Comparison of ENCODE assay signal across 8 cellular contexts in the genomic region with DNA sequence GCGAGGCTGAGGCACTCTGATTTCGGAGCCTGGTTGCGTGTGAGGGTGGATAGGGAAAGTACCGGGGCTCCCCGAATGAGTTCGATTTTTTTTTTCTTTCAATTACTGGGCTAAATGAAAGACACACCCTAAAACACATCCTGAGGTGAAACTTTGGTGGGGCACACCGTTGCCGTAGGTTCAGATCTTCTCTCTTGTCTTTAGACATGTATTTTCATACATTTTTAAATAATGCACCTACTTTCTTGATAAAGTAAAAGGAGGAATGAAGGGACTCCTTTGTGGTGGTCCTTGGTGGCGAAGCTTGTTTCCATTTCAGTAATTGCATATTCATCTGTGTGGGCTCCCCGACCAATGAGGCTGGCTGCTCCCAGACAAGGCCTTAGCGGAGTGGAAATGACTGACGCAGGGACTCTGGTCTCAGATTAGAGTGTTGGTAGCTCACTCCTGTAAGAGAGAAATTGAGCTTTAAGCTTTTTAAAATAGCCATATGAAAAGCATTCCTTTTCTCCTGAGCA. TPM values are rescaled to one million over a fixed set of nuclear protein-coding genes. Genes with fewer than 3 reads are reported as not detected.
DNase-seq lines count a peak whose midpoint lies in the region; ATAC-seq and TF ChIP-seq lines count a peak whose summit lies in the region.

No MANE protein-coding gene starts in this region.

- WGBS in body of pancreas, 2 donors, result 0 to 3% methylated on average over 11 to 12 of the region's 12 CpGs
- 3% methylated on average over 12 of the region's 12 CpGs for whole genome bisulfite sequencing in right lobe of liver (ENCODE audit: insufficient coverage, low coverage, low lambda C conversion rate, missing lambda C conversion rate)

- intact Hi-C loops in body of pancreas (cut with DNase I), result no loop called here
- intact Hi-C loops in right lobe of liver (cut with DNase I), result no loop called here

- TF ChIP-seq CTCF in body of pancreas (IDR thresholded peaks at IDR 0.05) (no peak), right lobe of liver (IDR thresholded peaks at IDR 0.05) (peak in 1 of 4 donors; percentile 1)

- H3K27ac Mint-ChIP-seq in T-helper 1 cell treated with Interleukin-12 subunit alpha and Interleukin-12 subunit beta and Interleukin-4 antibody, amounts not matched to agents 30 μg/mL and 1 μg/mL, for 36 hours, result peak overlapping the region; percentile 94

- peak overlapping the region; percentile 73 to 97 (median 93) for H3K27ac ChIP-seq in body of pancreas
- H3K27ac ChIP-seq in right lobe of liver, result peak overlapping the region; percentile 89 to 97 (median 93)

- peaks cover 6% of the 10 kb centered on the region for H3K36me3 Mint-ChIP-seq in T-helper 1 cell treated with Interleukin-12 subunit alpha and Interleukin-12 subunit beta and Interleukin-4 antibody, amounts not matched to agents 30 μg/mL and 1 μg/mL, for 36 hours (ENCODE audit: low read depth)

- peak; percentile 16 for DNase-seq in Ammon's horn (ENCODE audit: low spot score)
- peak in 3 of 4 donors; percentile 28 to 41 (median 41) for DNase-seq in body of pancreas
- peak in 1 of 3 donors; percentile 31 for DNase-seq in right lobe of liver
- peak; percentile 40 for DNase-seq in stimulated activated CD8-positive, alpha-beta memory T cell treated with anti-CD3 and anti-CD28 coated beads, Interleukin-15, amount 100 ng/mL, for 24 hours (ENCODE audit: low read depth)
- no peak for DNase-seq in medulla oblongata (ENCODE audit: extremely low spot score)

- peaks cover 9% of the 10 kb centered on the region for H3K27me3 Mint-ChIP-seq in T-helper 1 cell treated with Interleukin-12 subunit alpha and Interleukin-12 subunit beta and Interleukin-4 antibody, amounts not matched to agents 30 μg/mL and 1 μg/mL, for 36 hours (ENCODE audit: low read depth)

- ATAC-seq in GM18870 (IDR thresholded peaks at IDR 0.05; ENCODE audit: unreplicated experiment) (peak; percentile 26), HG03520 (IDR thresholded peaks at IDR 0.05; ENCODE audit: unreplicated experiment) (peak; percentile 26), body of pancreas (no peak), right lobe of liver (peak in 1 of 4 donors; percentile 11)

- H3K27me3 ChIP-seq in body of pancreas, result no peaks in the 10 kb centered on the region
- no peaks in the 10 kb centered on the region for H3K27me3 ChIP-seq in right lobe of liver

- no peaks in the 10 kb centered on the region for H3K9me3 Mint-ChIP-seq in T-helper 1 cell treated with Interleukin-12 subunit alpha and Interleukin-12 subunit beta and Interleukin-4 antibody, amounts not matched to agents 30 μg/mL and 1 μg/mL, for 36 hours

- peak overlapping the region; percentile 88 for H3K4me3 Mint-ChIP-seq in T-helper 1 cell treated with Interleukin-12 subunit alpha and Interleukin-12 subunit beta and Interleukin-4 antibody, amounts not matched to agents 30 μg/mL and 1 μg/mL, for 36 hours

- H3K9me3 ChIP-seq in body of pancreas (no peaks in the 10 kb centered on the region), right lobe of liver (no peaks in the 10 kb centered on the region)

- TF ChIP-seq POLR2A in body of pancreas (IDR thresholded peaks at IDR 0.05) (no peak), right lobe of liver (IDR thresholded peaks at IDR 0.05) (no peak)

- H3K4me1 ChIP-seq in body of pancreas (peaks cover 22% of the 10 kb centered on the region), right lobe of liver (peaks cover 0 to 12% (median 0%) of the 10 kb centered on the region in 4 donors)

- no peaks in the 10 kb centered on the region for H3K36me3 ChIP-seq in body of pancreas (replicated peaks in 1 of 2; ENCODE audit: insufficient read depth in 1 of 2, low read depth in 2 of 2)
- H3K36me3 ChIP-seq in right lobe of liver, result no peaks in the 10 kb centered on the region

- H3K4me1 Mint-ChIP-seq in T-helper 1 cell treated with Interleukin-12 subunit alpha and Interleukin-12 subunit beta and Interleukin-4 antibody, amounts not matched to agents 30 μg/mL and 1 μg/mL, for 36 hours (ENCODE audit: low read depth), result peaks cover 38% of the 10 kb centered on the region

- H3K4me3 ChIP-seq in body of pancreas (peak overlapping the region; percentile 57 to 87), right lobe of liver (peak overlapping the region; percentile 86 to 96 (median 90))

RNA-seq across cellular contexts. Expression of a gene that starts 0.8 kb away (rescaled TPM):
- total RNA-seq in body of pancreas, result 10 to 100 TPM; 14.5 to 20.0 TPM
- 10 to 100 TPM; 18.2 to 28.8 (median 25.9) TPM for total RNA-seq in right lobe of liver
